ENCODE assay signal across 35 cellular contexts in the genomic region with DNA sequence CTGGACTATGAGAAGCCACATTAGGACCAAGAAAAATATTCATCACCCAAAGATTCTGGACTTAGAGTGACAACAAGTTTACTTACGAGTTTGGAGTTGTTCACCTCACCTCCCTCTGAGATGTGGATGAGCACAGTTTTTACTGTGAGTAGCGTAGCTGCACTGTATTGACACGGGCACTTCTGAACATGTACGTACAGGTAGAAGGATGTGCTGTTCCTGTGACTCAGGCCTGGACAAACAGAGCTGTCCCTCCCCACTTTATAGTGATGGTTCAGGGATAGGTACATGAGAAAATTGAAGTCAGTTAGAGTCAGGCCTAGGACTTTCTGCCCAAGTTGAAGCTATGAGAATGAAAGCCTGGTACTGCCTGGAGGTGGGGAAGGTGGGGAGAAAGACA.
DNase-seq lines count a peak whose midpoint lies in the region; ATAC-seq, FAIRE-seq and TF ChIP-seq lines count a peak whose summit lies in the region.
"Had no signal": no experiment of that assay in that cellular context is flagged by ENCODE, and none has a peak within 500 bp of the region (broad histone marks: within the 10 kb centered on the region; RNA-seq: fewer than 3 reads in every experiment).

No MANE protein-coding gene starts in this region.

- TF ChIP-seq EP300 in suprapubic skin (IDR thresholded peaks at IDR 0.05) (no peak), ovary (IDR thresholded peaks at IDR 0.05) (no peak)

- H3K4me1 ChIP-seq in suprapubic skin, result peaks cover 13% of the 10 kb centered on the region
- no peaks in the 10 kb centered on the region for H3K4me1 ChIP-seq in ovary (ENCODE audit: insufficient read depth)
- H3K4me1 ChIP-seq: Caco-2 had no signal

- H3K36me3 ChIP-seq in bronchial epithelial cell (ENCODE audit: control insufficient read depth, insufficient read depth, low read length) (no peaks in the 10 kb centered on the region), suprapubic skin (no peaks in the 10 kb centered on the region), ovary (no peaks in the 10 kb centered on the region)
- H3K36me3 ChIP-seq: esophagus muscularis mucosa, heart right ventricle, transverse colon had no signal

- no peak for TF ChIP-seq POLR2A in suprapubic skin (IDR thresholded peaks at IDR 0.05)
- no peak for TF ChIP-seq POLR2A in ovary (IDR thresholded peaks at IDR 0.05)

- WGBS in suprapubic skin, result 55% methylated on average over 4 of the region's 4 CpGs
- WGBS in ovary, 3 donors, result 71 to 87% (median 72%) methylated on average over 4 of the region's 4 CpGs

- peak; percentile 53 for DNase-seq in NCI-H146 (lab: John Stamatoyannopoulos, UW)
- no peak for DNase-seq in NCI-H146 treated with DMSO at 0.1 percent for 48 hours (lab: John Stamatoyannopoulos, UW; ENCODE audit: unreplicated experiment)
- peak; percentile 8 for DNase-seq in NCI-H345 treated with DMSO at 0.1 percent for 48 hours (lab: John Stamatoyannopoulos, UW; ENCODE audit: unreplicated experiment)
- DNase-seq in bronchial epithelial cell (ENCODE audit: low read depth), result peak; percentile 98
- DNase-seq in suprapubic skin (ENCODE audit: low spot score in 2 of 2), result no peak
- no peak for DNase-seq in urothelium cell line (ENCODE audit: low spot score)
- no peak for DNase-seq in ovary
- DNase-seq: 8988T; activated CD4-positive, alpha-beta T cell treated with anti-CD3 and anti-CD28 coated beads, Interleukin-2, amount 50 U/mL, for 4 hours; activated CD8-positive, alpha-beta memory T cell treated with anti-CD3 and anti-CD28 coated beads, Interleukin-2, amount 10 ng/mL, durations not matched to agents 7 days and 5 days; activated naive CD8-positive, alpha-beta T cell treated with anti-CD3 and anti-CD28 coated beads, Interleukin-2, amount 50 U/mL, for 24 hours; activated T-cell treated with anti-CD3 and anti-CD28 coated beads, Interleukin-2, amount 50 U/mL, for 72 hours; Caco-2; central memory CD4-positive, alpha-beta T cell; cortex of kidney; effector memory CD8-positive, alpha-beta T cell; foreskin melanocyte; heart right ventricle; midbrain; naive thymus-derived CD4-positive, alpha-beta T cell; NCI-H1105 treated with DMSO at 0.1 percent for 48 hours; NCI-H2081 treated with DMSO at 0.1 percent for 48 hours; NCI-H446; OCI-M1; psoas muscle; SK-N-SH; stimulated activated CD4-positive, alpha-beta T cell treated with anti-CD3 and anti-CD28 coated beads, Interleukin-15, amount 100 ng/mL, for 24 hours; stimulated activated CD4-positive, alpha-beta T cell treated with anti-CD3 and anti-CD28 coated beads, Interleukin-4, amount 100 ng/mL, for 4 hours; transverse colon had no signal

- H3K4me3 ChIP-seq in bronchial epithelial cell (ENCODE audit: low read depth, low read length) (no peak overlapping the region), suprapubic skin (no peak overlapping the region), ovary (no peak overlapping the region)
- H3K4me3 ChIP-seq: esophagus muscularis mucosa, heart right ventricle, psoas muscle, transverse colon had no signal

- TF ChIP-seq CTCF in bronchial epithelial cell (IDR thresholded peaks at IDR 0.05; ENCODE audit: insufficient read depth, low read length, severe bottlenecking) (no peak), suprapubic skin (IDR thresholded peaks at IDR 0.05) (no peak), ovary (IDR thresholded peaks at IDR 0.05) (no peak)

- H3K27ac ChIP-seq in suprapubic skin, result peak overlapping the region; percentile 4
- no peak overlapping the region for H3K27ac ChIP-seq in ovary
- H3K27ac ChIP-seq: C4-2B, esophagus muscularis mucosa, heart right ventricle, psoas muscle, transverse colon had no signal

- H3K9me3 ChIP-seq in suprapubic skin, result no peaks in the 10 kb centered on the region
- no peaks in the 10 kb centered on the region for H3K9me3 ChIP-seq in ovary
- H3K9me3 ChIP-seq: Caco-2, esophagus muscularis mucosa, heart right ventricle, psoas muscle, SK-N-SH, transverse colon had no signal

- FAIRE-seq in bronchial epithelial cell (lab: Jason Lieb, UNC) (peak; percentile 62), urothelium cell line (lab: Jason Lieb, UNC) (no peak)
- FAIRE-seq: GM19239, TTC549 had no signal

- H3K27me3 ChIP-seq in bronchial epithelial cell (ENCODE audit: control insufficient read depth, insufficient read depth, low read length), result no peaks in the 10 kb centered on the region
- no peaks in the 10 kb centered on the region for H3K27me3 ChIP-seq in suprapubic skin
- no peaks in the 10 kb centered on the region for H3K27me3 ChIP-seq in ovary
- H3K27me3 ChIP-seq: heart right ventricle had no signal

- no peak for ATAC-seq in GM19035 (IDR thresholded peaks at IDR 0.05; ENCODE audit: unreplicated experiment)
- ATAC-seq: activated CD8-positive, alpha-beta memory T cell treated with anti-CD3 and anti-CD28 coated beads, Interleukin-2, amount 10 ng/mL, durations not matched to agents 7 days and 5 days; activated naive CD8-positive, alpha-beta T cell treated with anti-CD3 and anti-CD28 coated beads, Interleukin-2, amount 50 U/mL, for 24 hours; activated T-cell treated with anti-CD3 and anti-CD28 coated beads, Interleukin-2, amount 50 U/mL, for 72 hours; effector memory CD8-positive, alpha-beta T cell; naive thymus-derived CD4-positive, alpha-beta T cell; psoas muscle; Right ventricle myocardium inferior had no signal

- intact Hi-C loops in ovary (cut with DNase I), result loop anchor here in 1 of 4 donors (5.0 kb wide), 1 partner anchor 179 kb away; no protein-coding TSS in a partner anchor

Comparison
In these comparisons a context has a peak if more than half of its experiments do, and no peak if none do; other contexts are left out.
1. DNase-seq: peak in NCI-H146 (single experiment), NCI-H345 treated with DMSO at 0.1 percent for 48 hours (single experiment) and bronchial epithelial cell (single experiment); none in NCI-H146 treated with DMSO at 0.1 percent for 48 hours (single experiment), suprapubic skin (0 of 2), urothelium cell line (single experiment) and ovary (0 of 5).